Comparison of ENCODE assay signal across 9 cellular contexts in genomic region chr2:157414050-157414449, GRCh38. TPM values are rescaled to one million over a fixed set of nuclear protein-coding genes. Genes with fewer than 3 reads are reported as not detected.
DNase-seq lines count a peak whose midpoint lies in the region; ATAC-seq and TF ChIP-seq lines count a peak whose summit lies in the region.
"Had no signal": no experiment of that assay in that cellular context is flagged by ENCODE, and none has a peak within 500 bp of the region (broad histone marks: within the 10 kb centered on the region; RNA-seq: fewer than 3 reads in every experiment).

No MANE protein-coding gene starts in this region.

- no peaks in the 10 kb centered on the region for H4K20me1 ChIP-seq in neural progenitor cell (ENCODE audit: low read depth)

- H3K27me3 ChIP-seq in neural progenitor cell: no peaks in the 10 kb centered on the region

- no peaks in the 10 kb centered on the region for H3K9me3 Mint-ChIP-seq in neural progenitor cell

- H3K4me1 Mint-ChIP-seq in neural progenitor cell: no peaks in the 10 kb centered on the region

- H3F3A ChIP-seq in neural progenitor cell (ENCODE audit: low read depth): no peaks in the 10 kb centered on the region

- no peaks in the 10 kb centered on the region for H3K9me3 ChIP-seq in neural progenitor cell (ENCODE audit: low read depth)

- TF ChIP-seq CTCF in neural progenitor cell (IDR thresholded peaks at IDR 0.05): no peak

- no peaks in the 10 kb centered on the region for H3K36me3 Mint-ChIP-seq in neural progenitor cell

- peak; percentile 28 to 46 for ATAC-seq in activated CD4-positive, CD25-positive, alpha-beta regulatory T cell treated with anti-CD3 and anti-CD28 coated beads, Interleukin-2, amount 50 U/mL, for 24 hours
- peak; percentile 7 for ATAC-seq in HG02571 (IDR thresholded peaks at IDR 0.05; ENCODE audit: unreplicated experiment)
- ATAC-seq in HG03571 (IDR thresholded peaks at IDR 0.05; ENCODE audit: unreplicated experiment): peak; percentile 13

- H3K79me2 ChIP-seq in neural progenitor cell (ENCODE audit: low read depth): no peaks in the 10 kb centered on the region

- no peak overlapping the region for H3K4me3 Mint-ChIP-seq in neural progenitor cell

- no peak overlapping the region for H3K27ac Mint-ChIP-seq in neural progenitor cell

- DNase-seq in activated CD4-positive, CD25-positive, alpha-beta regulatory T cell treated with anti-CD3 and anti-CD28 coated beads, Interleukin-2, amount 50 U/mL, for 72 hours: no peak
- DNase-seq in neural progenitor cell (ENCODE audit: low spot score): no peak
- DNase-seq in SIG-M5 treated with dmso at 0.1 percent for 504 hours (lab: John Stamatoyannopoulos, UW; ENCODE audit: unreplicated experiment): no peak
- DNase-seq in hippocampal formation (lab: John Stamatoyannopoulos, UW): no peak

- H3K9ac ChIP-seq in neural progenitor cell: no peak overlapping the region

- H3K36me3 ChIP-seq in neural progenitor cell: no peaks in the 10 kb centered on the region

- H3K4me1 ChIP-seq in neural progenitor cell: no peaks in the 10 kb centered on the region

- H3K4me2 ChIP-seq in neural progenitor cell: no peak overlapping the region

- H3K4me3 ChIP-seq in skin epidermis (no peak overlapping the region), neural progenitor cell (no peak overlapping the region)

- no peaks in the 10 kb centered on the region for H3K27me3 Mint-ChIP-seq in neural progenitor cell (ENCODE audit: insufficient read depth, low read depth)

- H3K27ac ChIP-seq in skin epidermis: peak overlapping the region in 11 of 21 experiments; percentile 1 to 88 (median 30)
- H3K27ac ChIP-seq in neural progenitor cell: no peak overlapping the region
- H3K27ac ChIP-seq: 22Rv1 had no signal

- H2AFZ ChIP-seq in neural progenitor cell (replicated peaks): no peak overlapping the region

RNA-seq across cellular contexts. Expression of gene CYTIP, which starts 29.8 kb away (rescaled TPM):
- total RNA-seq in neural progenitor cell (ENCODE audit: low replicate concordance): 0.19 and 0.54 TPM in 2 replicates
